ENCODE assay signal across 2 cellular contexts in genomic region chr19:8601796-8602195, GRCh38.
A peak's percentile ranks its signal among the peaks of the same experiment; 100 is the strongest.
TF ChIP-seq lines count a peak whose summit lies in the region.

No MANE protein-coding gene starts in this region.

TF ChIP-seq in WTC11, 78 proteins besides CTCF, POLR2A, EP300 and RAD21 (continued from another document):
- no peak for TF ChIP-seq MLX (CRISPR knock-in tag; IDR thresholded peaks at IDR 0.05)
- TF ChIP-seq FOXP1 (CRISPR knock-in tag; IDR thresholded peaks at IDR 0.05; ENCODE audit: borderline replicate concordance), result no peak
- no peak for TF ChIP-seq NFYB (CRISPR knock-in tag; conservative IDR thresholded peaks at IDR 0.05; ENCODE audit: low read depth)
- TF ChIP-seq NR3C1 (CRISPR knock-in tag; conservative IDR thresholded peaks at IDR 0.05; ENCODE audit: low read depth), result no peak
- no peak for TF ChIP-seq RORB (CRISPR knock-in tag; IDR thresholded peaks at IDR 0.05)
- TF ChIP-seq USF2 (CRISPR knock-in tag; IDR thresholded peaks at IDR 0.05), result no peak
- no peak for TF ChIP-seq HMGA2 (CRISPR knock-in tag; IDR thresholded peaks at IDR 0.05)
TF ChIP-seq in WTC11: peak in this region for 0.

TF ChIP-seq in liver, 16 proteins besides CTCF, POLR2A, EP300 and RAD21 (continued from another document):
- no peak for TF ChIP-seq FOXA2 (IDR thresholded peaks at IDR 0.05)
- no peak for TF ChIP-seq ZBTB33 (IDR thresholded peaks at IDR 0.05)
- TF ChIP-seq JUND (IDR thresholded peaks at IDR 0.05), result no peak
- TF ChIP-seq ATF3 (IDR thresholded peaks at IDR 0.05), result no peak
- TF ChIP-seq REST (IDR thresholded peaks at IDR 0.05), result peak; percentile 52
TF ChIP-seq in liver: peak in this region for 5.
